ENCODE assay signal across 21 cellular contexts in the genomic region with DNA sequence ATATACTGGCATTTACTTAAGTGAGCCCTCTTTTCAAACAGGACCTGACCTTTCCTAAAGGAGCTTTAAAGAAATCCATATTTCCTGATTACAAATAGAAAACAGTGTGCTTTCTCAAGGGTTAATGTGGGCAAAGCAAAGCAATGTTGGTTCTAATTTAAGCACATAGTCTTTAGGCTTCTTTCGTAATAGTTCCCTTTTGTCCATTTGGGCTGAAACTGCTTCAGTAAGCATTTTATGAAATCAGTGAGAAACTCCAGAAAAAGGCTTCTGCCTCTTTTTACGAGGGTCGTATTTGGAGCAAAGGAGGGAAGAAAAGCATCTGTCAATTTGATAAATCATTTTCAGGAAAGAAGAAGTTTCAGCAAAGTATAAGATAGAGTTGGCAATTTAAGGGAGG.
DNase-seq lines count a peak whose midpoint lies in the region; ATAC-seq, FAIRE-seq and TF ChIP-seq lines count a peak whose summit lies in the region.
"Had no signal": no experiment of that assay in that cellular context is flagged by ENCODE, and none has a peak within 500 bp of the region (broad histone marks: within the 10 kb centered on the region; RNA-seq: fewer than 3 reads in every experiment).

No MANE protein-coding gene starts in this region.

- no TSS peak for BruUV-seq in K562 (replicated peaks; lab: Mats Ljungman, UMichigan)

- TF ChIP-seq EP300 in K562 (IDR thresholded peaks at IDR 0.05; ENCODE audit: low read length): no peak

- peaks cover 3% of the 10 kb centered on the region for H3K27me3 Mint-ChIP-seq in type B pancreatic cell

- H3K4me2 ChIP-seq in K562 (ENCODE audit: insufficient read depth, low read length): no peak overlapping the region
- H3K4me2 ChIP-seq: SK-N-SH had no signal

- H3K36me3 ChIP-seq in K562 (ENCODE audit: control insufficient read depth, insufficient read depth, low read length) (no peaks in the 10 kb centered on the region), pancreas (no peaks in the 10 kb centered on the region)
- H3K36me3 ChIP-seq: Peyer's patch had no signal

- ATAC-seq in K562 (no peak), pancreas (no peak), GM21447 (IDR thresholded peaks at IDR 0.05; ENCODE audit: unreplicated experiment) (no peak)
- ATAC-seq: GM12878, HCT116, Right ventricle myocardium inferior had no signal

- H3K79me2 ChIP-seq in K562 (ENCODE audit: control insufficient read depth, insufficient read depth, low read length): no peaks in the 10 kb centered on the region

- intact Hi-C loops in K562 (cut with micrococcal nuclease) (no loop called here), pancreas (cut with DNase I) (no loop called here)

- POLR2A ChIA-PET in K562 (lab: Yijun Ruan, JAX): interaction anchor here (0.9 to 1.1 kb wide), 2 partner anchors 11 to 19 kb away, joined by 3 to 4 read pairs; no protein-coding TSS in a partner anchor

- no peak overlapping the region for H3K4me3 ChIP-seq in K562
- no peak overlapping the region for H3K4me3 ChIP-seq in pancreas
- H3K4me3 ChIP-seq: GM12878, GM23248, Peyer's patch had no signal

- FAIRE-seq in K562 (lab: Jason Lieb, UNC): no peak
- no peak for FAIRE-seq in pancreas (lab: Jason Lieb, UNC)
- FAIRE-seq: GM12878 had no signal

- no peak for TF ChIP-seq RAD21 in K562 (CRISPR knock-in tag; conservative IDR thresholded peaks at IDR 0.05 in 1 of 2, IDR thresholded peaks at IDR 0.05 in 1 of 2)

- H3K36me3 Mint-ChIP-seq in type B pancreatic cell: no peaks in the 10 kb centered on the region

- peaks cover 22% of the 10 kb centered on the region for H3K4me1 Mint-ChIP-seq in type B pancreatic cell (ENCODE audit: unreplicated experiment)

- no peaks in the 10 kb centered on the region for H3K9me1 ChIP-seq in K562 (ENCODE audit: control insufficient read depth, insufficient read depth, low read length)

- H3K27me3 ChIP-seq in K562 (ENCODE audit: control insufficient read depth in 2 of 2, insufficient read depth in 2 of 2, low read length in 2 of 2) (peaks cover 16 to 48% of the 10 kb centered on the region in 2 experiments; a peak in 4 of 5 replicates), pancreas (no peaks in the 10 kb centered on the region)
- H3K27me3 ChIP-seq: Peyer's patch had no signal

- H3K9me3 Mint-ChIP-seq in type B pancreatic cell: peaks cover 8% of the 10 kb centered on the region

- CTCF ChIA-PET in K562 (lab: Yijun Ruan, JAX; ENCODE audit: low intra/inter-chr PET ratio): no interaction called here

- H4K20me1 ChIP-seq in K562 (replicated peaks; ENCODE audit: control insufficient read depth, insufficient read depth, low read length): no peaks in the 10 kb centered on the region

- H3K9me3 ChIP-seq in K562 (replicated peaks; ENCODE audit: control insufficient read depth, insufficient read depth, low read depth, low read length) (no peaks in the 10 kb centered on the region), pancreas (no peaks in the 10 kb centered on the region)
- H3K9me3 ChIP-seq: Peyer's patch, SK-N-SH had no signal

- TF ChIP-seq POLR2A in K562 (conservative IDR thresholded peaks at IDR 0.05): no peak

- DNase-seq in SIG-M5 treated with dmso at 0.1 percent for 504 hours (lab: John Stamatoyannopoulos, UW; ENCODE audit: unreplicated experiment): peak; percentile 77
- no peak for DNase-seq in SIG-M5 (lab: John Stamatoyannopoulos, UW)
- DNase-seq in NOMO-1 (lab: John Stamatoyannopoulos, UW; ENCODE audit: unreplicated experiment in 2 of 2): peak; percentile 74 to 82
- DNase-seq in K562 (ENCODE audit: extremely low read depth in 1 of 4, low spot score in 3 of 4): no peak
- no peak for DNase-seq in type B pancreatic cell (ENCODE audit: extremely low spot score, unreplicated experiment)
- no peak for DNase-seq in pancreas
- no peak for DNase-seq in GM20000 (ENCODE audit: low spot score)
- DNase-seq: C1 segment of cervical spinal cord, DMS 273 treated with DMSO at 0.1 percent for 48 hours, GDM1, GM23248, KG1, NCI-H187, NCI-H345, Peyer's patch, SK-N-SH had no signal

- in situ Hi-C loops in K562 (cut with MboI): no loop called here

- no peaks in the 10 kb centered on the region for H3K4me1 ChIP-seq in K562 (replicated peaks in 1 of 2; ENCODE audit: control insufficient read depth in 2 of 2, insufficient read depth in 2 of 2, low read length in 2 of 2)
- no peaks in the 10 kb centered on the region for H3K4me1 ChIP-seq in pancreas
- H3K4me1 ChIP-seq: Peyer's patch had no signal

- no peak overlapping the region for H3K9ac ChIP-seq in K562 (ENCODE audit: insufficient read depth in 1 of 2, low read depth in 2 of 2, low read length in 2 of 2)
- H3K9ac ChIP-seq: GM23248, SK-N-SH had no signal

- no peak overlapping the region for H3K27ac Mint-ChIP-seq in type B pancreatic cell

- TF ChIP-seq CTCF in K562 (IDR thresholded peaks at IDR 0.05 in 2 of 3, conservative IDR thresholded peaks at IDR 0.05 in 1 of 3; ENCODE audit: insufficient read depth in 2 of 3, low read depth in 1 of 3, low read length in 3 of 3) (no peak), type B pancreatic cell (conservative IDR thresholded peaks at IDR 0.05) (no peak), pancreas (IDR thresholded peaks at IDR 0.05) (no peak), GM20000 (IDR thresholded peaks at IDR 0.05; ENCODE audit: extremely low read depth, missing control alignments) (no peak)

- no peak overlapping the region for H3K4me3 Mint-ChIP-seq in type B pancreatic cell

- H3K27ac ChIP-seq in K562 (ENCODE audit: extremely low read depth, low read depth, low read length) (no peak overlapping the region), pancreas (no peak overlapping the region)
- H3K27ac ChIP-seq: 22Rv1, GM23248, Peyer's patch had no signal

- H2AFZ ChIP-seq in K562 (ENCODE audit: low read depth, low read length): no peak overlapping the region
- H2AFZ ChIP-seq: GM23248 had no signal

- 0% methylated on average over 3 of the region's 3 CpGs for WGBS in K562 (ENCODE audit: insufficient coverage, low coverage, missing lambda C conversion rate)
- WGBS in pancreas, 2 donors: 55 to 56% methylated on average over 3 of the region's 3 CpGs

TF ChIP-seq in K562, 482 proteins besides CTCF, POLR2A, EP300 and RAD21 (continues in another document):
- TF ChIP-seq CHCHD3 (CRISPR knock-in tag; IDR thresholded peaks at IDR 0.05): no peak
- no peak for TF ChIP-seq CBX3 (IDR thresholded peaks at IDR 0.05; ENCODE audit: borderline replicate concordance in 1 of 2, low read length in 2 of 2)
- TF ChIP-seq DIDO1 (tag; IDR thresholded peaks at IDR 0.05; ENCODE audit: low read depth): no peak
- no peak for TF ChIP-seq CUX1 (CRISPR knock-in tag; IDR thresholded peaks at IDR 0.05)

Comparison
In these comparisons a context has a peak if more than half of its experiments do, and no peak if none do; other contexts are left out.
1. DNase-seq: peak in SIG-M5 treated with dmso at 0.1 percent for 504 hours (single experiment) and NOMO-1 (2 of 2); none in SIG-M5 (single experiment), K562 (0 of 4), type B pancreatic cell (single experiment), pancreas (0 of 6) and GM20000 (single experiment).